Comparison of ENCODE assay signal across 12 cellular contexts in genomic region chr20:17786221-17786718, GRCh38.
DNase-seq lines count a peak whose midpoint lies in the region; ATAC-seq and TF ChIP-seq lines count a peak whose summit lies in the region.
"Had no signal": no experiment of that assay in that cellular context is flagged by ENCODE, and none has a peak within 500 bp of the region (broad histone marks: within the 10 kb centered on the region; RNA-seq: fewer than 3 reads in every experiment).

No MANE protein-coding gene starts in this region.

- H3K4me3 Mint-ChIP-seq in naive thymus-derived CD8-positive, alpha-beta T cell: no peak overlapping the region
- peak overlapping the region in 1 of 8 donors; percentile 18 for H3K4me3 Mint-ChIP-seq in CD4-positive, alpha-beta memory T cell
- H3K4me3 Mint-ChIP-seq: activated naive CD4-positive, alpha-beta T cell treated with anti-CD3 and anti-CD28 coated beads, Interleukin-2, amount 50 U/mL, for 24 hours had no signal

- no peaks in the 10 kb centered on the region for H3K36me3 Mint-ChIP-seq in naive thymus-derived CD8-positive, alpha-beta T cell
- H3K36me3 Mint-ChIP-seq in CD4-positive, alpha-beta memory T cell: no peaks in the 10 kb centered on the region
- H3K36me3 Mint-ChIP-seq: activated naive CD4-positive, alpha-beta T cell treated with anti-CD3 and anti-CD28 coated beads, Interleukin-2, amount 50 U/mL, for 24 hours had no signal

- H3K36me3 ChIP-seq in body of pancreas (replicated peaks in 1 of 2; ENCODE audit: insufficient read depth in 1 of 2, low read depth in 2 of 2): no peaks in the 10 kb centered on the region
- H3K36me3 ChIP-seq in CD4-positive, alpha-beta memory T cell (ENCODE audit: insufficient read depth, low read length): no peaks in the 10 kb centered on the region
- H3K36me3 ChIP-seq: BLaER1 treated with 17β-estradiol and CSF1 and Interleukin-3, amounts not matched to agents 10 nM and 100 nM had no signal

- no peaks in the 10 kb centered on the region for H3K27me3 ChIP-seq in body of pancreas
- no peaks in the 10 kb centered on the region for H3K27me3 ChIP-seq in CD4-positive, alpha-beta memory T cell (ENCODE audit: insufficient read depth, low read length)
- H3K27me3 ChIP-seq: BLaER1 treated with 17β-estradiol and CSF1 and Interleukin-3, amounts not matched to agents 10 nM and 100 nM had no signal

- no peak overlapping the region for H3K4me3 ChIP-seq in body of pancreas
- H3K4me3 ChIP-seq in CD4-positive, alpha-beta memory T cell (ENCODE audit: low read length in 2 of 2): no peak overlapping the region
- H3K4me3 ChIP-seq: BLaER1 treated with 17β-estradiol and CSF1 and Interleukin-3, amounts not matched to agents 10 nM and 100 nM had no signal

- H3K4me1 Mint-ChIP-seq in naive thymus-derived CD8-positive, alpha-beta T cell: peaks cover 0 to 3% (median 0%) of the 10 kb centered on the region in 4 donors
- H3K4me1 Mint-ChIP-seq in CD4-positive, alpha-beta memory T cell: no peaks in the 10 kb centered on the region
- H3K4me1 Mint-ChIP-seq: activated naive CD4-positive, alpha-beta T cell treated with anti-CD3 and anti-CD28 coated beads, Interleukin-2, amount 50 U/mL, for 24 hours had no signal

- TF ChIP-seq POLR2A in body of pancreas (IDR thresholded peaks at IDR 0.05): no peak

- TF ChIP-seq CTCF in body of pancreas (IDR thresholded peaks at IDR 0.05): no peak

- DNase-seq in ELR (ENCODE audit: low read depth) (peak; percentile 20), body of pancreas (peak in 1 of 4 donors; percentile 20), left cardiac atrium (peak; percentile 54), sciatic nerve (ENCODE audit: low spot score) (no peak), inferior parietal cortex (ENCODE audit: extremely low spot score) (no peak)
- no peak for DNase-seq in naive thymus-derived CD8-positive, alpha-beta T cell
- no peak for DNase-seq in CD4-positive, alpha-beta memory T cell
- no peak for DNase-seq in activated CD8-positive, alpha-beta memory T cell treated with anti-CD3 and anti-CD28 coated beads, Interleukin-2, amount 50 U/mL, for 4 hours
- DNase-seq: NCI-H526, occipital lobe had no signal

- no peaks in the 10 kb centered on the region for H3K9me3 ChIP-seq in body of pancreas
- H3K9me3 ChIP-seq in CD4-positive, alpha-beta memory T cell (ENCODE audit: control insufficient read depth in 1 of 2, low read length in 2 of 2): no peaks in the 10 kb centered on the region

- 60 to 64% methylated on average over 11 of the region's 11 CpGs for WGBS in body of pancreas, 2 donors

- intact Hi-C loops in body of pancreas (cut with DNase I) (no loop called here), left cardiac atrium (cut with DNase I) (no loop called here), sciatic nerve (cut with DNase I) (no loop called here)
- intact Hi-C loops in CD4-positive, alpha-beta memory T cell (cut with micrococcal nuclease): no loop called here

- ATAC-seq in body of pancreas (peak; percentile 25), left cardiac atrium (peak; percentile 76 to 88), sciatic nerve (peak; percentile 75)
- no peak for ATAC-seq in naive thymus-derived CD8-positive, alpha-beta T cell

- H3K27ac ChIP-seq in body of pancreas: no peak overlapping the region
- H3K27ac ChIP-seq in CD4-positive, alpha-beta memory T cell (ENCODE audit: low read depth, low read length): no peak overlapping the region
- H3K27ac ChIP-seq: BLaER1 treated with 17β-estradiol and CSF1 and Interleukin-3, amounts not matched to agents 10 nM and 100 nM had no signal

- CTCF ChIA-PET in CD4-positive, alpha-beta memory T cell (lab: Charles Lee; ENCODE audit: partially characterized antibody): no interaction called here

- POLR2A ChIA-PET in naive thymus-derived CD8-positive, alpha-beta T cell (lab: Charles Lee): no interaction called here
- POLR2A ChIA-PET in CD4-positive, alpha-beta memory T cell (lab: Charles Lee; ENCODE audit: partially characterized antibody): no interaction called here

- H3K27ac Mint-ChIP-seq in naive thymus-derived CD8-positive, alpha-beta T cell: no peak overlapping the region
- H3K27ac Mint-ChIP-seq in CD4-positive, alpha-beta memory T cell: no peak overlapping the region
- H3K27ac Mint-ChIP-seq: activated naive CD4-positive, alpha-beta T cell treated with anti-CD3 and anti-CD28 coated beads, Interleukin-2, amount 50 U/mL, for 24 hours had no signal

- H3K9me3 Mint-ChIP-seq in naive thymus-derived CD8-positive, alpha-beta T cell: no peaks in the 10 kb centered on the region
- no peaks in the 10 kb centered on the region for H3K9me3 Mint-ChIP-seq in CD4-positive, alpha-beta memory T cell
- H3K9me3 Mint-ChIP-seq: activated naive CD4-positive, alpha-beta T cell treated with anti-CD3 and anti-CD28 coated beads, Interleukin-2, amount 50 U/mL, for 24 hours had no signal

- no peaks in the 10 kb centered on the region for H3K4me1 ChIP-seq in body of pancreas
- H3K4me1 ChIP-seq in CD4-positive, alpha-beta memory T cell (ENCODE audit: insufficient read depth, low read length): no peaks in the 10 kb centered on the region

- peaks cover 0 to 2% (median 1%) of the 10 kb centered on the region in 5 donors for H3K27me3 Mint-ChIP-seq in naive thymus-derived CD8-positive, alpha-beta T cell
- peaks cover 0 to 2% of the 10 kb centered on the region in 2 donors for H3K27me3 Mint-ChIP-seq in CD4-positive, alpha-beta memory T cell
- H3K27me3 Mint-ChIP-seq: activated naive CD4-positive, alpha-beta T cell treated with anti-CD3 and anti-CD28 coated beads, Interleukin-2, amount 50 U/mL, for 24 hours had no signal

Comparison
In these comparisons a context has a peak if more than half of its experiments do, and no peak if none do; other contexts are left out.
1. DNase-seq: peak in ELR (single experiment) and left cardiac atrium (single experiment); none in sciatic nerve (single experiment), naive thymus-derived CD8-positive, alpha-beta T cell (0 of 10), inferior parietal cortex (single experiment), CD4-positive, alpha-beta memory T cell (0 of 5) and activated CD8-positive, alpha-beta memory T cell treated with anti-CD3 and anti-CD28 coated beads, Interleukin-2, amount 50 U/mL, for 4 hours (single experiment).
2. ATAC-seq: peak in body of pancreas (single experiment), left cardiac atrium (2 of 2) and sciatic nerve (single experiment); none in naive thymus-derived CD8-positive, alpha-beta T cell (0 of 2).